In genomic region chr7:149217570-149217969, GRCh38 we compare ENCODE assay signal across 14 cellular contexts.
"Had no signal": no experiment of that assay in that cellular context is flagged by ENCODE, and none has a peak within 500 bp of the region (broad histone marks: within the 10 kb centered on the region; RNA-seq: fewer than 3 reads in every experiment).

No MANE protein-coding gene starts in this region.

- H3K27me3 ChIP-seq: ovary had no signal

- H3K27me3 Mint-ChIP-seq: activated naive CD8-positive, alpha-beta T cell treated with anti-CD3 and anti-CD28 coated beads, Interleukin-2, amount 50 U/mL, for 24 hours; naive thymus-derived CD8-positive, alpha-beta T cell; stimulated activated memory B cell treated with anti-CD40 and anti-IgM and Interleukin-4, amounts not matched to agents 10 μg/mL and 1 μg/mL and 100 μg/mL, for 72 hours had no signal

- H3K36me3 ChIP-seq: ovary had no signal

- H3K4me1 Mint-ChIP-seq: activated naive CD8-positive, alpha-beta T cell treated with anti-CD3 and anti-CD28 coated beads, Interleukin-2, amount 50 U/mL, for 24 hours; stimulated activated memory B cell treated with anti-CD40 and anti-IgM and Interleukin-4, amounts not matched to agents 10 μg/mL and 1 μg/mL and 100 μg/mL, for 72 hours had no signal

- H3K9me3 ChIP-seq: ovary had no signal

- H3K27ac Mint-ChIP-seq: activated naive CD8-positive, alpha-beta T cell treated with anti-CD3 and anti-CD28 coated beads, Interleukin-2, amount 50 U/mL, for 24 hours; stimulated activated memory B cell treated with anti-CD40 and anti-IgM and Interleukin-4, amounts not matched to agents 10 μg/mL and 1 μg/mL and 100 μg/mL, for 72 hours had no signal

- H3K27ac ChIP-seq: ovary, WERI-Rb-1 had no signal

- DNase-seq: activated CD4-positive, alpha-beta T cell treated with anti-CD3 and anti-CD28 coated beads for 1 hour; activated CD4-positive, alpha-beta T cell treated with anti-CD3 and anti-CD28 coated beads, Interleukin-2, amount 50 U/mL, for 48 hours; activated naive CD8-positive, alpha-beta T cell treated with anti-CD3 and anti-CD28 coated beads, Interleukin-2, amount 50 U/mL, for 24 hours; anterior cingulate cortex; effector CD8-positive, alpha-beta T cell; foreskin fibroblast; naive thymus-derived CD8-positive, alpha-beta T cell; ovary; stimulated activated CD4-positive, alpha-beta T cell treated with anti-CD3 and anti-CD28 coated beads, Interleukin-4, amount 100 ng/mL, for 24 hours; SW 1271; WERI-Rb-1 had no signal

- H3K4me3 Mint-ChIP-seq: activated naive CD8-positive, alpha-beta T cell treated with anti-CD3 and anti-CD28 coated beads, Interleukin-2, amount 50 U/mL, for 24 hours; naive thymus-derived CD8-positive, alpha-beta T cell; stimulated activated memory B cell treated with anti-CD40 and anti-IgM and Interleukin-4, amounts not matched to agents 10 μg/mL and 1 μg/mL and 100 μg/mL, for 72 hours had no signal

- H3K9me3 Mint-ChIP-seq: activated naive CD8-positive, alpha-beta T cell treated with anti-CD3 and anti-CD28 coated beads, Interleukin-2, amount 50 U/mL, for 24 hours; naive thymus-derived CD8-positive, alpha-beta T cell; stimulated activated memory B cell treated with anti-CD40 and anti-IgM and Interleukin-4, amounts not matched to agents 10 μg/mL and 1 μg/mL and 100 μg/mL, for 72 hours had no signal

- H3K4me3 ChIP-seq: ovary, smooth muscle cell had no signal

- ATAC-seq: activated naive CD8-positive, alpha-beta T cell treated with anti-CD3 and anti-CD28 coated beads, Interleukin-2, amount 50 U/mL, for 24 hours; naive thymus-derived CD8-positive, alpha-beta T cell; sciatic nerve; stimulated activated memory B cell treated with anti-CD40 and anti-IgM and Interleukin-4, amounts not matched to agents 10 μg/mL and 1 μg/mL and 100 μg/mL, for 72 hours had no signal
